Comparison of ENCODE assay signal across 1 cellular context in the genomic region with DNA sequence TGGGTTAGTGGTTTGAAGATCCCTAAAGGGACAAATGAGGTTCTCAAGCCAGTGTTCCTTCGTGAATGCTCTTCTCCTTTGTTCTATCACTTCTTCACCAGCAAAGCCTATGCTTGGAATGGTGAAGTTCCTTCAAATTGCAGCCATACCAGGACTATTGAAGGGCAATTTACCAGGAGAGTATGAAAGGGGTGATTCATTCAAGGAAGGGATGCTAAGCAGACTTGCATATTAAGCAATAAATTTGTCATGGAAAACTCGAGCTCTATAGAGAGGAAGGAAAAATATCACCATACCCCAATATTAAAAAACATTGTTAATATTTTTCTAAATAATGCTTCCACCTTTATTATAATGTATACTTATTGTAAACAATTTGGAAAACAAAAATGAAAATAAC.
TF ChIP-seq lines count a peak whose summit lies in the region.

No MANE protein-coding gene starts in this region.

TF ChIP-seq in IMR-90, 13 proteins besides CTCF, POLR2A, EP300 and RAD21:
- no peak for TF ChIP-seq NFE2L2 (IDR thresholded peaks at IDR 0.05; ENCODE audit: low read depth, low read length)
- TF ChIP-seq, protein P1, sequence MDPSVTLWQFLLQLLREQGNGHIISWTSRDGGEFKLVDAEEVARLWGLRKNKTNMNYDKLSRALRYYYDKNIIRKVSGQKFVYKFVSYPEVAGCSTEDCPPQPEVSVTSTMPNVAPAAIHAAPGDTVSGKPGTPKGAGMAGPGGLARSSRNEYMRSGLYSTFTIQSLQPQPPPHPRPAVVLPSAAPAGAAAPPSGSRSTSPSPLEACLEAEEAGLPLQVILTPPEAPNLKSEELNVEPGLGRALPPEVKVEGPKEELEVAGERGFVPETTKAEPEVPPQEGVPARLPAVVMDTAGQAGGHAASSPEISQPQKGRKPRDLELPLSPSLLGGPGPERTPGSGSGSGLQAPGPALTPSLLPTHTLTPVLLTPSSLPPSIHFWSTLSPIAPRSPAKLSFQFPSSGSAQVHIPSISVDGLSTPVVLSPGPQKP (IDR thresholded peaks at IDR 0.05; ENCODE audit: borderline replicate concordance, low read depth, low read length), result no peak
- no peak for TF ChIP-seq SMC3 (IDR thresholded peaks at IDR 0.05; ENCODE audit: low read depth, low read length)
- no peak for TF ChIP-seq RCOR1 (IDR thresholded peaks at IDR 0.05; ENCODE audit: insufficient replicate concordance, low read length)
- TF ChIP-seq RFX5 (IDR thresholded peaks at IDR 0.05; ENCODE audit: low read depth, low read length), result no peak
- TF ChIP-seq CHD1 (IDR thresholded peaks at IDR 0.05; ENCODE audit: low read depth, low read length), result no peak
- no peak for TF ChIP-seq MAZ (IDR thresholded peaks at IDR 0.05; ENCODE audit: borderline replicate concordance, low read depth, low read length)
